Comparison of ENCODE assay signal across 8 cellular contexts in genomic region chr7:128343554-128344430, GRCh38. TPM values are rescaled to one million over a fixed set of nuclear protein-coding genes. Genes with fewer than 3 reads are reported as not detected.
A peak's percentile ranks its signal among the peaks of the same experiment; 100 is the strongest.
DNase-seq lines count a peak whose midpoint lies in the region; ATAC-seq and TF ChIP-seq lines count a peak whose summit lies in the region.

A gene with protein sequence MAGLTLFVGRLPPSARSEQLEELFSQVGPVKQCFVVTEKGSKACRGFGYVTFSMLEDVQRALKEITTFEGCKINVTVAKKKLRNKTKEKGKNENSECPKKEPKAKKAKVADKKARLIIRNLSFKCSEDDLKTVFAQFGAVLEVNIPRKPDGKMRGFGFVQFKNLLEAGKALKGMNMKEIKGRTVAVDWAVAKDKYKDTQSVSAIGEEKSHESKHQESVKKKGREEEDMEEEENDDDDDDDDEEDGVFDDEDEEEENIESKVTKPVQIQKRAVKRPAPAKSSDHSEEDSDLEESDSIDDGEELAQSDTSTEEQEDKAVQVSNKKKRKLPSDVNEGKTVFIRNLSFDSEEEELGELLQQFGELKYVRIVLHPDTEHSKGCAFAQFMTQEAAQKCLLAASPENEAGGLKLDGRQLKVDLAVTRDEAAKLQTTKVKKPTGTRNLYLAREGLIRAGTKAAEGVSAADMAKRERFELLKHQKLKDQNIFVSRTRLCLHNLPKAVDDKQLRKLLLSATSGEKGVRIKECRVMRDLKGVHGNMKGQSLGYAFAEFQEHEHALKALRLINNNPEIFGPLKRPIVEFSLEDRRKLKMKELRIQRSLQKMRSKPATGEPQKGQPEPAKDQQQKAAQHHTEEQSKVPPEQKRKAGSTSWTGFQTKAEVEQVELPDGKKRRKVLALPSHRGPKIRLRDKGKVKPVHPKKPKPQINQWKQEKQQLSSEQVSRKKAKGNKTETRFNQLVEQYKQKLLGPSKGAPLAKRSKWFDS (minus strand): TSS chr7:128343908. CDS start chr7:128343793, 115 bp downstream.

- DNase-seq in BE2C (peak; percentile 90), NCI-H510A treated with DMSO at 0.1 percent for 48 hours (lab: John Stamatoyannopoulos, UW) (peak; percentile 71)
- DNase-seq in activated CD4-positive, alpha-beta T cell treated with anti-CD3 and anti-CD28 coated beads for 4 hours: peak; percentile 79 to 81
- peak; percentile 60 to 72 (median 68) for DNase-seq in stimulated activated CD4-positive, alpha-beta T cell treated with anti-CD3 and anti-CD28 coated beads, Interleukin-1b, Interleukin-23, amount 100 ng/mL, for 24 hours (ENCODE audit: low read depth in 4 of 4, low spot score in 1 of 4)

- H3K27me3 ChIP-seq in BE2C (no peaks in the 10 kb centered on the region), layer of hippocampus (ENCODE audit: control insufficient read depth, insufficient read depth, low read length) (no peaks in the 10 kb centered on the region)

- ATAC-seq in HG03432 (IDR thresholded peaks at IDR 0.05; ENCODE audit: unreplicated experiment): peak; percentile 98

- peak within 1 kb of the TSS; percentile 44 for H3K27ac ChIP-seq in cingulate gyrus (ENCODE audit: low read depth, low read length)
- H3K27ac ChIP-seq in layer of hippocampus (ENCODE audit: low read depth, low read length): peak within 1 kb of the TSS; percentile 48

- no peaks in the 10 kb centered on the region for H3K9me3 ChIP-seq in BE2C

- peak within 1 kb of the TSS; percentile 99 for H3K4me3 ChIP-seq in BE2C (ENCODE audit: low read depth, low read length)

- H3K4me1 ChIP-seq in BE2C: peaks cover 22% of the 10 kb centered on the region

- peaks cover 9% of the 10 kb centered on the region for H3K36me3 ChIP-seq in BE2C

- peak; percentile 86 for TF ChIP-seq POLR2A in GM19193 (IDR thresholded peaks at IDR 0.05; ENCODE audit: extremely low read depth, insufficient read depth, insufficient read length)

- no peak for TF ChIP-seq CTCF in BE2C (IDR thresholded peaks at IDR 0.05; ENCODE audit: low read depth, low read length)

RNA-seq across cellular contexts. Expression of the gene that starts here (rescaled TPM):
- 43.9 TPM for polyA plus RNA-seq in BE2C (2012; ENCODE audit: insufficient read depth, insufficient read length, low read depth)

Comparison
In these comparisons a context has a peak if more than half of its experiments do, and no peak if none do; other contexts are left out.
1. Peak in every context shown above with its lines: DNase-seq, ATAC-seq, H3K4me3 ChIP-seq and H3K27ac ChIP-seq.